29 cellular contexts compared by ENCODE assay signal in genomic region chr13:111519041-111519440, GRCh38.
"Had no signal": no experiment of that assay in that cellular context is flagged by ENCODE, and none has a peak within 500 bp of the region (broad histone marks: within the 10 kb centered on the region; RNA-seq: fewer than 3 reads in every experiment).

No MANE protein-coding gene starts in this region.

- H3K4me1 Mint-ChIP-seq: memory B cell; mesothelial cell of epicardium; nephron; stimulated activated naive CD8-positive, alpha-beta T cell treated with anti-CD3 and anti-CD28 coated beads, Interleukin-15, amount 100 ng/mL, for 72 hours had no signal

- H3K9me3 Mint-ChIP-seq: effector memory CD8-positive, alpha-beta T cell; memory B cell; mesothelial cell of epicardium; nephron; stimulated activated naive CD8-positive, alpha-beta T cell treated with anti-CD3 and anti-CD28 coated beads, Interleukin-15, amount 100 ng/mL, for 72 hours had no signal

- H3K4me3 Mint-ChIP-seq: effector memory CD8-positive, alpha-beta T cell; memory B cell; mesothelial cell of epicardium; naive thymus-derived CD4-positive, alpha-beta T cell; nephron; neural progenitor cell; stimulated activated naive CD8-positive, alpha-beta T cell treated with anti-CD3 and anti-CD28 coated beads, Interleukin-15, amount 100 ng/mL, for 72 hours had no signal

- H3K27me3 ChIP-seq: colonic mucosa, neural progenitor cell, right atrium auricular region, upper lobe of left lung had no signal

- FAIRE-seq: endometrium, islet of Langerhans, urothelium cell line had no signal

- H3K27ac Mint-ChIP-seq: effector memory CD8-positive, alpha-beta T cell; memory B cell; mesothelial cell of epicardium; naive thymus-derived CD4-positive, alpha-beta T cell; nephron; neural progenitor cell; stimulated activated naive CD8-positive, alpha-beta T cell treated with anti-CD3 and anti-CD28 coated beads, Interleukin-15, amount 100 ng/mL, for 72 hours had no signal

- ATAC-seq: effector memory CD8-positive, alpha-beta T cell; heart right ventricle; naive thymus-derived CD4-positive, alpha-beta T cell; stimulated activated naive CD8-positive, alpha-beta T cell treated with anti-CD3 and anti-CD28 coated beads, Interleukin-15, amount 100 ng/mL, for 72 hours had no signal

- H3K4me3 ChIP-seq: colonic mucosa, esophagus squamous epithelium, heart right ventricle, lung, neural progenitor cell, prostate gland, right atrium auricular region, sigmoid colon, tibial artery, upper lobe of left lung had no signal

- H3K36me3 ChIP-seq: colonic mucosa, esophagus squamous epithelium, heart right ventricle, neural progenitor cell, prostate gland, right atrium auricular region, sigmoid colon, tibial artery, upper lobe of left lung had no signal

- H3K9me3 ChIP-seq: colonic mucosa, esophagus squamous epithelium, heart right ventricle, prostate gland, right atrium auricular region, sigmoid colon, tibial artery, upper lobe of left lung had no signal

- H3K27ac ChIP-seq: colonic mucosa, esophagus squamous epithelium, heart right ventricle, neural progenitor cell, prostate gland, right atrium auricular region, sigmoid colon, tibial artery, upper lobe of left lung had no signal

- H3K36me3 Mint-ChIP-seq: memory B cell; mesothelial cell of epicardium; naive thymus-derived CD4-positive, alpha-beta T cell; neural progenitor cell had no signal

- H3K9ac ChIP-seq: neural progenitor cell had no signal

- H3K4me1 ChIP-seq: colonic mucosa, esophagus squamous epithelium, heart right ventricle, neural progenitor cell, prostate gland, right atrium auricular region, sigmoid colon, upper lobe of left lung had no signal

- DNase-seq: central memory CD4-positive, alpha-beta T cell; colonic mucosa; dermis blood vessel endothelial cell; effector memory CD8-positive, alpha-beta T cell; erythroblast; esophagus squamous epithelium; foreskin melanocyte; glutamatergic neuron; heart right ventricle; hippocampal formation; naive thymus-derived CD4-positive, alpha-beta T cell; nucleus accumbens; sigmoid colon; stimulated activated CD4-positive, alpha-beta T cell treated with anti-CD3 and anti-CD28 coated beads, Interleukin-15, amount 100 ng/mL, for 24 hours; stimulated activated CD4-positive, alpha-beta T cell treated with anti-CD3 and anti-CD28 coated beads, Interleukin-2, amount 100 ng/mL, for 48 hours; stimulated activated CD8-positive, alpha-beta memory T cell treated with anti-CD3 and anti-CD28 coated beads, Interleukin-4, amount 100 ng/mL, for 48 hours; stimulated activated naive CD8-positive, alpha-beta T cell treated with anti-CD3 and anti-CD28 coated beads, Interleukin-15, amount 100 ng/mL, for 72 hours; tibial artery; upper lobe of left lung had no signal
